8 cellular contexts compared by ENCODE assay signal in genomic region chr6:148251286-148251685, GRCh38.
DNase-seq lines count a peak whose midpoint lies in the region; ATAC-seq, FAIRE-seq and TF ChIP-seq lines count a peak whose summit lies in the region.

No MANE protein-coding gene starts in this region.

- H3K9ac ChIP-seq in DND-41 (ENCODE audit: low read depth, low read length) = no peak overlapping the region
- peak overlapping the region; percentile 4 for H3K9ac ChIP-seq in adipocyte (ENCODE audit: low read length)

- peaks cover 14% of the 10 kb centered on the region for H3K27me3 ChIP-seq in DND-41 (ENCODE audit: insufficient read depth, low read length, poor library complexity)
- H3K27me3 ChIP-seq in adipocyte (replicated peaks; ENCODE audit: control insufficient read depth, insufficient read depth, low read length) = no peaks in the 10 kb centered on the region
- H3K27me3 ChIP-seq in layer of hippocampus (ENCODE audit: control insufficient read depth, insufficient read depth, low read length) = no peaks in the 10 kb centered on the region

- no peak overlapping the region for H2AFZ ChIP-seq in DND-41 (ENCODE audit: low read depth, low read length)

- no peak for DNase-seq in DND-41
- DNase-seq in HTR-8/SVneo (ENCODE audit: insufficient read length, low spot score) = peak; percentile 21
- peak; percentile 66 for DNase-seq in adipocyte (ENCODE audit: low read depth)
- DNase-seq in hepatic stellate cell (ENCODE audit: low spot score) = no peak
- no peak for DNase-seq in epidermal melanocyte (ENCODE audit: insufficient read length, low spot score)
- no peak for DNase-seq in HK-2 (ENCODE audit: unreplicated experiment)

- no peak overlapping the region for H3K4me2 ChIP-seq in DND-41 (ENCODE audit: insufficient read depth, low read length)

- peak; percentile 56; the same call in 1 of the 3 replicates for ATAC-seq in DND-41 (ENCODE audit: insufficient read depth, low read depth)
- ATAC-seq in HG02840 (IDR thresholded peaks at IDR 0.05; ENCODE audit: low FRiP score, unreplicated experiment) = no peak

- FAIRE-seq in HTR-8/SVneo (lab: Jason Lieb, UNC) = no peak

- H3K4me3 ChIP-seq in DND-41 (ENCODE audit: low read depth in 1 of 2, low read length in 2 of 2) (no peak overlapping the region), adipocyte (ENCODE audit: low read length) (no peak overlapping the region)

- H4K20me1 ChIP-seq in DND-41 (ENCODE audit: insufficient read depth, low read length) = no peaks in the 10 kb centered on the region

- H3K9me3 ChIP-seq in DND-41 (ENCODE audit: insufficient read depth, low read length, severe bottlenecking) = no peaks in the 10 kb centered on the region
- no peaks in the 10 kb centered on the region for H3K9me3 ChIP-seq in adipocyte (ENCODE audit: control insufficient read depth, low read length)

- no peak overlapping the region for H3K27ac ChIP-seq in DND-41 (ENCODE audit: low read length)
- peak overlapping the region; percentile 23 for H3K27ac ChIP-seq in layer of hippocampus (ENCODE audit: low read depth, low read length)

- peak; percentile 59 for TF ChIP-seq CTCF in DND-41 (IDR thresholded peaks at IDR 0.05; ENCODE audit: borderline replicate concordance, extremely low read depth, low read length, poor library complexity, severe bottlenecking)

- H3K4me1 ChIP-seq in DND-41 (ENCODE audit: insufficient read depth, low read length) (no peaks in the 10 kb centered on the region), adipocyte (ENCODE audit: control insufficient read depth, insufficient read depth, low read length) (peaks cover 3% of the 10 kb centered on the region)

- H3K36me3 ChIP-seq in DND-41 (ENCODE audit: insufficient read depth, low read length) (no peaks in the 10 kb centered on the region), adipocyte (ENCODE audit: control insufficient read depth, insufficient read depth, low read length, severe bottlenecking) (no peaks in the 10 kb centered on the region)

- H3K79me2 ChIP-seq in DND-41 (ENCODE audit: insufficient read depth, low read length) = no peaks in the 10 kb centered on the region

Comparison
In these comparisons a context has a peak if more than half of its experiments do, and no peak if none do; other contexts are left out.
1. DNase-seq: peak in HTR-8/SVneo (single experiment) and adipocyte (single experiment); none in DND-41 (single experiment), hepatic stellate cell (single experiment), epidermal melanocyte (single experiment) and HK-2 (single experiment).